18 cellular contexts compared by ENCODE assay signal in genomic region chr15:33584797-33585196, GRCh38.
A peak's percentile ranks its signal among the peaks of the same experiment; 100 is the strongest.
DNase-seq lines count a peak whose midpoint lies in the region; ATAC-seq and TF ChIP-seq lines count a peak whose summit lies in the region.
"Had no signal": no experiment of that assay in that cellular context is flagged by ENCODE, and none has a peak within 500 bp of the region (broad histone marks: within the 10 kb centered on the region; RNA-seq: fewer than 3 reads in every experiment).

No MANE protein-coding gene starts in this region.

- no peak overlapping the region for H3K27ac Mint-ChIP-seq in activated T-helper 1 cell treated with anti-CD3 and anti-CD28 coated beads, Interleukin-12 subunit alpha, Interleukin-12 subunit beta, Interleukin-2, Interleukin-4 antibody, amounts not matched to agents 30 ng/mL and 10 ng/mL and 1 ng/mL, durations not matched to agents 14 hours and 24 hours and 36 hours
- no peak overlapping the region for H3K27ac Mint-ChIP-seq in T-helper 17 cell
- H3K27ac Mint-ChIP-seq: naive B cell; stimulated activated naive B cell treated with anti-CD40 and anti-IgM and Interleukin-4, amounts not matched to agents 10 μg/mL and 1 μg/mL and 100 μg/mL, for 72 hours had no signal

- ATAC-seq in T-helper 17 cell = no peak
- ATAC-seq: stimulated activated naive B cell treated with anti-CD40 and anti-IgM and Interleukin-4, amounts not matched to agents 10 μg/mL and 1 μg/mL and 100 μg/mL, for 72 hours had no signal

- no peak for TF ChIP-seq CTCF in adrenal gland (IDR thresholded peaks at IDR 0.05)

- H3K27me3 Mint-ChIP-seq in activated T-helper 1 cell treated with anti-CD3 and anti-CD28 coated beads, Interleukin-12 subunit alpha, Interleukin-12 subunit beta, Interleukin-2, Interleukin-4 antibody, amounts not matched to agents 30 ng/mL and 10 ng/mL and 1 ng/mL, durations not matched to agents 14 hours and 24 hours and 36 hours (ENCODE audit: insufficient read depth) = peaks cover 1% of the 10 kb centered on the region
- no peaks in the 10 kb centered on the region for H3K27me3 Mint-ChIP-seq in T-helper 17 cell

- no peak overlapping the region for H3K4me3 ChIP-seq in adrenal gland
- H3K4me3 ChIP-seq: SK-N-MC had no signal

- H3K4me1 ChIP-seq in adrenal gland (replicated peaks in 1 of 2) = peaks cover 4 to 24% of the 10 kb centered on the region in 2 donors

- H3K36me3 ChIP-seq in adrenal gland (replicated peaks in 1 of 2) = no peaks in the 10 kb centered on the region

- in situ Hi-C loops in Caki2 (cut with HindIII; ENCODE audit: low pct_unique_long_range_greater_than_20kb, low sequenced_read_pairs) = no loop called here

- WGBS in adrenal gland, 4 donors = 41 to 58% (median 49%) methylated on average over 8 of the region's 8 CpGs

- DNase-seq in Caki2 (ENCODE audit: low read depth) (peak; percentile 30), LoVo (ENCODE audit: low spot score) (peak; percentile 5), adrenal gland (peak; percentile 61 to 81 (median 70)), iris pigment epithelial cell (ENCODE audit: low read depth) (peak; percentile 27), cerebellum (ENCODE audit: low spot score) (no peak), T-helper 17 cell (no peak)
- no peak for DNase-seq in activated effector memory CD4-positive, alpha-beta T cell treated with anti-CD3 and anti-CD28 coated beads, Interleukin-2, amount 50 U/mL, for 16 hours
- DNase-seq in activated T-helper 1 cell treated with anti-CD3 and anti-CD28 coated beads, Interleukin-12 subunit alpha, Interleukin-12 subunit beta, Interleukin-2, Interleukin-4 antibody, amounts not matched to agents 30 ng/mL and 10 ng/mL and 1 ng/mL, durations not matched to agents 14 hours and 24 hours and 36 hours (ENCODE audit: low spot score) = no peak
- DNase-seq: activated CD4-positive, CD25-positive, alpha-beta regulatory T cell; AML-193; amniotic stem cell; DMS53; kidney; naive B cell; NCI-H1436 treated with DMSO at 0.1 percent for 48 hours; NCI-H526; stimulated activated naive B cell treated with anti-CD40 and anti-IgM and Interleukin-4, amounts not matched to agents 10 μg/mL and 1 μg/mL and 100 μg/mL, for 72 hours had no signal

- no peak for TF ChIP-seq POLR2A in adrenal gland (IDR thresholded peaks at IDR 0.05)

- H3K4me1 Mint-ChIP-seq in activated T-helper 1 cell treated with anti-CD3 and anti-CD28 coated beads, Interleukin-12 subunit alpha, Interleukin-12 subunit beta, Interleukin-2, Interleukin-4 antibody, amounts not matched to agents 30 ng/mL and 10 ng/mL and 1 ng/mL, durations not matched to agents 14 hours and 24 hours and 36 hours (ENCODE audit: low read depth) = no peaks in the 10 kb centered on the region
- H3K4me1 Mint-ChIP-seq in T-helper 17 cell = no peaks in the 10 kb centered on the region
- H3K4me1 Mint-ChIP-seq: naive B cell; stimulated activated naive B cell treated with anti-CD40 and anti-IgM and Interleukin-4, amounts not matched to agents 10 μg/mL and 1 μg/mL and 100 μg/mL, for 72 hours had no signal

- no peaks in the 10 kb centered on the region for H3K9me3 Mint-ChIP-seq in activated T-helper 1 cell treated with anti-CD3 and anti-CD28 coated beads, Interleukin-12 subunit alpha, Interleukin-12 subunit beta, Interleukin-2, Interleukin-4 antibody, amounts not matched to agents 30 ng/mL and 10 ng/mL and 1 ng/mL, durations not matched to agents 14 hours and 24 hours and 36 hours
- H3K9me3 Mint-ChIP-seq: stimulated activated naive B cell treated with anti-CD40 and anti-IgM and Interleukin-4, amounts not matched to agents 10 μg/mL and 1 μg/mL and 100 μg/mL, for 72 hours had no signal

- H3K36me3 Mint-ChIP-seq in activated T-helper 1 cell treated with anti-CD3 and anti-CD28 coated beads, Interleukin-12 subunit alpha, Interleukin-12 subunit beta, Interleukin-2, Interleukin-4 antibody, amounts not matched to agents 30 ng/mL and 10 ng/mL and 1 ng/mL, durations not matched to agents 14 hours and 24 hours and 36 hours (ENCODE audit: low read depth) = no peaks in the 10 kb centered on the region
- no peaks in the 10 kb centered on the region for H3K36me3 Mint-ChIP-seq in T-helper 17 cell (ENCODE audit: low read depth)
- H3K36me3 Mint-ChIP-seq: naive B cell; stimulated activated naive B cell treated with anti-CD40 and anti-IgM and Interleukin-4, amounts not matched to agents 10 μg/mL and 1 μg/mL and 100 μg/mL, for 72 hours had no signal

- H3K27me3 ChIP-seq in adrenal gland = no peaks in the 10 kb centered on the region

- no peak overlapping the region for H3K4me3 Mint-ChIP-seq in activated T-helper 1 cell treated with anti-CD3 and anti-CD28 coated beads, Interleukin-12 subunit alpha, Interleukin-12 subunit beta, Interleukin-2, Interleukin-4 antibody, amounts not matched to agents 30 ng/mL and 10 ng/mL and 1 ng/mL, durations not matched to agents 14 hours and 24 hours and 36 hours
- no peak overlapping the region for H3K4me3 Mint-ChIP-seq in T-helper 17 cell
- H3K4me3 Mint-ChIP-seq: naive B cell; stimulated activated naive B cell treated with anti-CD40 and anti-IgM and Interleukin-4, amounts not matched to agents 10 μg/mL and 1 μg/mL and 100 μg/mL, for 72 hours had no signal

- H3K27ac ChIP-seq in adrenal gland = peak overlapping the region in 2 of 5 donors; percentile 50 to 57
- H3K27ac ChIP-seq: SK-N-MC had no signal

- H3K9me3 ChIP-seq in adrenal gland (replicated peaks in 1 of 3) (no peaks in the 10 kb centered on the region), T-helper 17 cell (ENCODE audit: control insufficient read depth, low read length, poor library complexity, severe bottlenecking) (no peaks in the 10 kb centered on the region)

- intact Hi-C loops in adrenal gland (cut with DNase I) = no loop called here
- intact Hi-C loops in activated T-helper 1 cell treated with anti-CD3 and anti-CD28 coated beads, Interleukin-12 subunit alpha, Interleukin-12 subunit beta, Interleukin-2, Interleukin-4 antibody, amounts not matched to agents 30 ng/mL and 10 ng/mL and 1 ng/mL, durations not matched to agents 14 hours and 24 hours and 36 hours (cut with micrococcal nuclease) = no loop called here

Comparison
In these comparisons a context has a peak if more than half of its experiments do, and no peak if none do; other contexts are left out.
1. DNase-seq: peak in Caki2 (single experiment), LoVo (single experiment), adrenal gland (7 of 7) and iris pigment epithelial cell (single experiment); none in activated effector memory CD4-positive, alpha-beta T cell treated with anti-CD3 and anti-CD28 coated beads, Interleukin-2, amount 50 U/mL, for 16 hours (single experiment), cerebellum (single experiment), activated T-helper 1 cell treated with anti-CD3 and anti-CD28 coated beads, Interleukin-12 subunit alpha, Interleukin-12 subunit beta, Interleukin-2, Interleukin-4 antibody, amounts not matched to agents 30 ng/mL and 10 ng/mL and 1 ng/mL, durations not matched to agents 14 hours and 24 hours and 36 hours (single experiment) and T-helper 17 cell (0 of 3).